ENCODE assay signal across 1 cellular context in the genomic region with DNA sequence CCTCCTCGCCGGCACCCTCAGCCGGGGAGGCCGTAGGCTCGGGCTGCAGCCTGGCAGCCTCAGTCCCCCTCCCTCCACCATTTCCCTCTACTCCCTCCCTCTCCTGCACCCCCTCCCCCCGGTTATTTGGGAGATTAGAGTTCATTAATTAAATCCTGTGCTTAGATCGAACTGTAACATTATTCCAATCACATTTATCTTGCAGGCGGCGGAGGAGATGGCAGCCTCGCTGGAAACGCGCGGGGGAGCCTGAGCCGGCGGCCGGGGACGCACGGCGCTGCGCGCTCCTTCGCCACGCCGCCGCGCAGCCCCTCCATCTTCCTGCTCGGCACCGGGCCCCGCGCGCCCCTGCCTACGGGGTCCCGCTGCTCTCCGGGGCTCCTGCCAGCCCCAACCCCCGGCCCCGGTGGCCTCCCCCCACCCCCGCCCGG.
A peak's percentile ranks its signal among the peaks of the same experiment; 100 is the strongest.
TF ChIP-seq lines count a peak whose summit lies in the region.

A gene with protein sequence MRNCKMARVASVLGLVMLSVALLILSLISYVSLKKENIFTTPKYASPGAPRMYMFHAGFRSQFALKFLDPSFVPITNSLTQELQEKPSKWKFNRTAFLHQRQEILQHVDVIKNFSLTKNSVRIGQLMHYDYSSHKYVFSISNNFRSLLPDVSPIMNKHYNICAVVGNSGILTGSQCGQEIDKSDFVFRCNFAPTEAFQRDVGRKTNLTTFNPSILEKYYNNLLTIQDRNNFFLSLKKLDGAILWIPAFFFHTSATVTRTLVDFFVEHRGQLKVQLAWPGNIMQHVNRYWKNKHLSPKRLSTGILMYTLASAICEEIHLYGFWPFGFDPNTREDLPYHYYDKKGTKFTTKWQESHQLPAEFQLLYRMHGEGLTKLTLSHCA (plus strand): TSS at position 287 of the 431 bp plus-strand sequence. CDS start 290 bp downstream, outside the sequence.

TF ChIP-seq in H1, 55 proteins besides CTCF, POLR2A, EP300 and RAD21:
- TF ChIP-seq TAF1 (IDR thresholded peaks at IDR 0.05; ENCODE audit: low read depth, low read length), result no peak
- TF ChIP-seq RNF2 (IDR thresholded peaks at IDR 0.05; ENCODE audit: borderline replicate concordance, low read depth, low read length, missing control alignments, poor library complexity, severe bottlenecking), result no peak
- TF ChIP-seq EZH2 (IDR thresholded peaks at IDR 0.05; ENCODE audit: low read depth, low read length, severe bottlenecking), result peak; percentile 58
- TF ChIP-seq CBX5 (IDR thresholded peaks at IDR 0.05; ENCODE audit: low read depth, low read length), result no peak
- peak; percentile 88 for TF ChIP-seq KDM4A (IDR thresholded peaks at IDR 0.05; ENCODE audit: low read depth, low read length, severe bottlenecking)
- no peak for TF ChIP-seq BACH1 (IDR thresholded peaks at IDR 0.05; ENCODE audit: low read length)
- TF ChIP-seq SUZ12 (IDR thresholded peaks at IDR 0.05; ENCODE audit: low read length), result peak; percentile 54
- TF ChIP-seq SAP30 (IDR thresholded peaks at IDR 0.05; ENCODE audit: insufficient read depth, insufficient replicate concordance, low read length), result no peak
- 0 out of 2 replicates have a peak, but pooled peaks have one; percentile 8 for TF ChIP-seq PHF8 (conservative IDR thresholded peaks at IDR 0.05; ENCODE audit: low read depth, low read length)
- no peak for TF ChIP-seq TEAD4 (IDR thresholded peaks at IDR 0.05; ENCODE audit: low read depth, low read length)
- no peak for TF ChIP-seq CEBPB (IDR thresholded peaks at IDR 0.05; ENCODE audit: low read depth, low read length)
- TF ChIP-seq, protein P1, sequence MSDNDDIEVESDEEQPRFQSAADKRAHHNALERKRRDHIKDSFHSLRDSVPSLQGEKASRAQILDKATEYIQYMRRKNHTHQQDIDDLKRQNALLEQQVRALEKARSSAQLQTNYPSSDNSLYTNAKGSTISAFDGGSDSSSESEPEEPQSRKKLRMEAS (IDR thresholded peaks at IDR 0.05), result 0 out of 2 replicates have a peak, but pooled peaks have one; percentile 13
- TF ChIP-seq, protein P2, sequence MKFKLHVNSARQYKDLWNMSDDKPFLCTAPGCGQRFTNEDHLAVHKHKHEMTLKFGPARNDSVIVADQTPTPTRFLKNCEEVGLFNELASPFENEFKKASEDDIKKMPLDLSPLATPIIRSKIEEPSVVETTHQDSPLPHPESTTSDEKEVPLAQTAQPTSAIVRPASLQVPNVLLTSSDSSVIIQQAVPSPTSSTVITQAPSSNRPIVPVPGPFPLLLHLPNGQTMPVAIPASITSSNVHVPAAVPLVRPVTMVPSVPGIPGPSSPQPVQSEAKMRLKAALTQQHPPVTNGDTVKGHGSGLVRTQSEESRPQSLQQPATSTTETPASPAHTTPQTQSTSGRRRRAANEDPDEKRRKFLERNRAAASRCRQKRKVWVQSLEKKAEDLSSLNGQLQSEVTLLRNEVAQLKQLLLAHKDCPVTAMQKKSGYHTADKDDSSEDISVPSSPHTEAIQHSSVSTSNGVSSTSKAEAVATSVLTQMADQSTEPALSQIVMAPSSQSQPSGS (IDR thresholded peaks at IDR 0.05; ENCODE audit: low read length), result no peak
- no peak for TF ChIP-seq CBX8 (IDR thresholded peaks at IDR 0.05; ENCODE audit: borderline replicate concordance, low read depth, low read length)
- no peak for TF ChIP-seq ZNF274 (IDR thresholded peaks at IDR 0.05; ENCODE audit: borderline replicate concordance, extremely low read depth, low read length)
- peak; percentile 56 for TF ChIP-seq ASH2L (IDR thresholded peaks at IDR 0.05; ENCODE audit: low read length)
